ENCODE assay signal across 8 cellular contexts in genomic region chr22:31488988-31489617, GRCh38. TPM values are rescaled to one million over a fixed set of nuclear protein-coding genes. Genes with fewer than 3 reads are reported as not detected.
DNase-seq lines count a peak whose midpoint lies in the region; ATAC-seq, FAIRE-seq and TF ChIP-seq lines count a peak whose summit lies in the region.

No MANE protein-coding gene starts in this region.

- no peak for FAIRE-seq in RCC 7860 (lab: Jason Lieb, UNC)

- no peaks in the 10 kb centered on the region for H3K9me3 ChIP-seq in CD8-positive, alpha-beta T cell (ENCODE audit: low read length)
- H3K9me3 ChIP-seq in mucosa of stomach (ENCODE audit: control insufficient read depth, low read length) = no peaks in the 10 kb centered on the region
- H3K9me3 ChIP-seq in thymus (ENCODE audit: control insufficient read depth) = no peaks in the 10 kb centered on the region

- H3K4me1 Mint-ChIP-seq in CD8-positive, alpha-beta T cell (ENCODE audit: low read depth) = peaks cover 50% of the 10 kb centered on the region
- peaks cover 47% of the 10 kb centered on the region for H3K4me1 Mint-ChIP-seq in activated CD8-positive, alpha-beta T cell treated with anti-CD3 and anti-CD28 coated beads, Interleukin-2, amount 10 ng/mL, durations not matched to agents 7 days and 5 days (ENCODE audit: low read depth)

- 1% methylated on average over 61 of the region's 61 CpGs for WGBS in thymus

- no peaks in the 10 kb centered on the region for H3K27me3 ChIP-seq in CD8-positive, alpha-beta T cell (ENCODE audit: insufficient read depth, low read length)
- H3K27me3 ChIP-seq in mucosa of stomach (ENCODE audit: control insufficient read depth, insufficient read depth, low read length) (no peaks in the 10 kb centered on the region), thymus (ENCODE audit: control insufficient read depth, insufficient read depth) (no peaks in the 10 kb centered on the region)

- H3K27ac ChIP-seq in CD8-positive, alpha-beta T cell (ENCODE audit: low read depth, low read length) = peak overlapping the region; percentile 92
- H3K27ac ChIP-seq in thymus (ENCODE audit: low read depth) = peak overlapping the region; percentile 96

- H3K4me3 ChIP-seq in CD8-positive, alpha-beta T cell (ENCODE audit: low read depth, low read length) = peak overlapping the region; percentile 78
- H3K4me3 ChIP-seq in Jurkat, Clone E6-1 (ENCODE audit: low read length) = peak overlapping the region; percentile 97
- H3K4me3 ChIP-seq in epithelial cell of proximal tubule (ENCODE audit: low read depth, low read length) = peak overlapping the region; percentile 93
- peak overlapping the region; percentile 1 for H3K4me3 ChIP-seq in mucosa of stomach (ENCODE audit: low read length)
- H3K4me3 ChIP-seq in thymus (ENCODE audit: low read length) = peak overlapping the region; percentile 56

- ATAC-seq in CD8-positive, alpha-beta T cell = peak; percentile 8
- ATAC-seq in GM19467 (IDR thresholded peaks at IDR 0.05; ENCODE audit: unreplicated experiment) = peak; percentile 6
- peak; percentile 27 for ATAC-seq in activated CD8-positive, alpha-beta T cell treated with anti-CD3 and anti-CD28 coated beads, Interleukin-2, amount 10 ng/mL, durations not matched to agents 7 days and 5 days

- H3K9me3 Mint-ChIP-seq in CD8-positive, alpha-beta T cell = no peaks in the 10 kb centered on the region
- H3K9me3 Mint-ChIP-seq in activated CD8-positive, alpha-beta T cell treated with anti-CD3 and anti-CD28 coated beads, Interleukin-2, amount 10 ng/mL, durations not matched to agents 7 days and 5 days (ENCODE audit: insufficient read depth) = no peaks in the 10 kb centered on the region

- POLR2A ChIA-PET in CD8-positive, alpha-beta T cell (lab: Charles Lee) = interaction anchor here (0.5 to 1.6 kb wide), 5 partner anchors 90 to 252 kb away, joined by 3 to 5 read pairs (median 3); partner anchors contain the start of gene PISD
- POLR2A ChIA-PET in activated CD8-positive, alpha-beta T cell treated with anti-CD3 and anti-CD28 coated beads, Interleukin-2, amount 10 ng/mL, durations not matched to agents 7 days and 5 days (lab: Charles Lee) = interaction anchor here (0.6 to 1.4 kb wide), 4 partner anchors 9 to 143 kb away, joined by 3 to 7 read pairs (median 4); no protein-coding TSS in a partner anchor

- CTCF ChIA-PET in CD8-positive, alpha-beta T cell (lab: Charles Lee) = interaction anchor here (0.6 to 1.2 kb wide), 3 partner anchors 12 to 151 kb away, joined by 3 to 4 read pairs (median 3); no protein-coding TSS in a partner anchor
- CTCF ChIA-PET in activated CD8-positive, alpha-beta T cell treated with anti-CD3 and anti-CD28 coated beads, Interleukin-2, amount 10 ng/mL, durations not matched to agents 7 days and 5 days (lab: Charles Lee) = interaction anchor here (0.7 to 1.9 kb wide), 5 partner anchors 8 to 145 kb away, joined by 3 to 8 read pairs (median 4); no protein-coding TSS in a partner anchor

- peak overlapping the region; percentile 83 for H3K4me3 Mint-ChIP-seq in CD8-positive, alpha-beta T cell
- peak overlapping the region; percentile 73 for H3K4me3 Mint-ChIP-seq in activated CD8-positive, alpha-beta T cell treated with anti-CD3 and anti-CD28 coated beads, Interleukin-2, amount 10 ng/mL, durations not matched to agents 7 days and 5 days

- peaks cover 18% of the 10 kb centered on the region for H3K4me1 ChIP-seq in CD8-positive, alpha-beta T cell (ENCODE audit: insufficient read depth, low read length)
- peaks cover 9% of the 10 kb centered on the region for H3K4me1 ChIP-seq in mucosa of stomach (ENCODE audit: control insufficient read depth, insufficient read depth, low read length)
- peaks cover 9% of the 10 kb centered on the region for H3K4me1 ChIP-seq in thymus (ENCODE audit: control insufficient read depth, insufficient read depth, low read length)

- peak overlapping the region; percentile 72 for H3K9ac ChIP-seq in mucosa of stomach (ENCODE audit: low read length)

- H3K27me3 Mint-ChIP-seq in CD8-positive, alpha-beta T cell (ENCODE audit: low read depth) = no peaks in the 10 kb centered on the region
- no peaks in the 10 kb centered on the region for H3K27me3 Mint-ChIP-seq in activated CD8-positive, alpha-beta T cell treated with anti-CD3 and anti-CD28 coated beads, Interleukin-2, amount 10 ng/mL, durations not matched to agents 7 days and 5 days (ENCODE audit: low read depth)

- H3K36me3 Mint-ChIP-seq in CD8-positive, alpha-beta T cell = peaks cover 27% of the 10 kb centered on the region
- H3K36me3 Mint-ChIP-seq in activated CD8-positive, alpha-beta T cell treated with anti-CD3 and anti-CD28 coated beads, Interleukin-2, amount 10 ng/mL, durations not matched to agents 7 days and 5 days (ENCODE audit: low read depth) = peaks cover 34% of the 10 kb centered on the region

- DNase-seq in CD8-positive, alpha-beta T cell = peak in 5 of 7 experiments; percentile 2 to 50 (median 20)
- no peak for DNase-seq in Jurkat, Clone E6-1 (ENCODE audit: low read depth, low spot score)
- peak; percentile 39 for DNase-seq in activated CD8-positive, alpha-beta T cell treated with anti-CD3 and anti-CD28 coated beads, Interleukin-2, amount 10 ng/mL, durations not matched to agents 7 days and 5 days
- no peak for DNase-seq in epithelial cell of proximal tubule (ENCODE audit: low read depth)
- DNase-seq in RCC 7860 (ENCODE audit: low spot score) = no peak

- intact Hi-C loops in CD8-positive, alpha-beta T cell (cut with DNase I, micrococcal nuclease) = loop anchor here (1.0 to 2.0 kb wide), 5 partner anchors 8 to 262 kb away; partner anchors contain the start of genes DRG1 (in 2 of the 2), PATZ1 (in 2 of the 2) and PRR14L (in 1 of the 2)

- no peak for TF ChIP-seq CTCF in CD8-positive, alpha-beta T cell (IDR thresholded peaks at IDR 0.05)
- TF ChIP-seq CTCF in epithelial cell of proximal tubule (conservative IDR thresholded peaks at IDR 0.05; ENCODE audit: low read depth, low read length) = no peak

- H3K36me3 ChIP-seq in CD8-positive, alpha-beta T cell (ENCODE audit: insufficient read depth, low read length) = no peaks in the 10 kb centered on the region
- H3K36me3 ChIP-seq in mucosa of stomach (ENCODE audit: control insufficient read depth, insufficient read depth, low read length) (no peaks in the 10 kb centered on the region), thymus (ENCODE audit: control insufficient read depth, insufficient read depth) (peaks cover 4% of the 10 kb centered on the region)

- peak overlapping the region; percentile 89 for H3K27ac Mint-ChIP-seq in CD8-positive, alpha-beta T cell
- H3K27ac Mint-ChIP-seq in activated CD8-positive, alpha-beta T cell treated with anti-CD3 and anti-CD28 coated beads, Interleukin-2, amount 10 ng/mL, durations not matched to agents 7 days and 5 days = peak overlapping the region; percentile 71

RNA-seq across cellular contexts. Expression of gene EIF4ENIF1, which starts 0.5 kb away (rescaled TPM):
- 10 to 100 TPM; 12.1 to 14.5 TPM for total RNA-seq in CD8-positive, alpha-beta T cell
- 28.6 TPM for polyA plus RNA-seq in Jurkat, Clone E6-1 (2012; ENCODE audit: insufficient read depth, insufficient read length)
- 10 to 100 TPM; 34.6 to 39.3 TPM for total RNA-seq in activated CD8-positive, alpha-beta T cell treated with anti-CD3 and anti-CD28 coated beads, Interleukin-2, amount 10 ng/mL, durations not matched to agents 7 days and 5 days
- 11.1 and 12.7 TPM in 2 replicates for total RNA-seq in epithelial cell of proximal tubule
- 12.1 TPM for polyA plus RNA-seq in thymus

RNA-seq across cellular contexts. Expression of gene SFI1, which starts 7.2 kb away (rescaled TPM):
- total RNA-seq in CD8-positive, alpha-beta T cell = 100 to 1,000 TPM; 217 to 235 TPM
- 69.5 TPM for polyA plus RNA-seq in Jurkat, Clone E6-1 (2012; ENCODE audit: insufficient read depth, insufficient read length)
- total RNA-seq in activated CD8-positive, alpha-beta T cell treated with anti-CD3 and anti-CD28 coated beads, Interleukin-2, amount 10 ng/mL, durations not matched to agents 7 days and 5 days = 100 to 1,000 TPM; 136 to 141 TPM
- total RNA-seq in epithelial cell of proximal tubule = 14.7 and 26.0 TPM in 2 replicates
- 116 TPM for polyA plus RNA-seq in thymus

Comparison
In these comparisons a context has a peak if more than half of its experiments do, and no peak if none do; other contexts are left out.
1. DNase-seq: peak in CD8-positive, alpha-beta T cell (5 of 7) and activated CD8-positive, alpha-beta T cell treated with anti-CD3 and anti-CD28 coated beads, Interleukin-2, amount 10 ng/mL, durations not matched to agents 7 days and 5 days (single experiment); none in Jurkat, Clone E6-1 (single experiment), epithelial cell of proximal tubule (single experiment) and RCC 7860 (single experiment).
2. H3K4me3 ChIP-seq: peak in every context shown above with its lines; median percentile 97 in Jurkat, Clone E6-1; 93 in epithelial cell of proximal tubule; 78 in CD8-positive, alpha-beta T cell; 56 in thymus; 1 in mucosa of stomach.
3. Peak in every context shown above with its lines, with median percentiles within 50 percentile points of each other: ATAC-seq.